1 cellular context compared by ENCODE assay signal in the genomic region with DNA sequence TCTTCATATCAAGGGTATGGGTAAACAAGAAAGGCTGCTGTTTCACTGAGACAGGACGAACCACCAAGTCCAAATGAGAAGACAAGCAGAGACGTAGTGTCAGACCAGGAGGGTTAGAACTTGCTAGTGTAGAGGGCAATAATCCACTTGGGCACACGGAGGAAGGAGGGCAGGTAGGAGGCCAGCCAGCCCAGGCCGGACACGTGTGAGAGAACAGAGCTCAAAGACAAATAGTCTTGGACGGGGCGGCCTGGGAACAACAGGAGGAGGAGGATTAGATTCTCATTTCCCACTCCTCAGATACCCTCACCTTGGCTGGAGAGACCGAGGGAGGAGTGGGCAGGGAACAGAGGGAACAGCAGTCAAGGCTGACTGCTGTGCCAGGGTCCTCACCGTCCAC.
TF ChIP-seq lines count a peak whose summit lies in the region.

No MANE protein-coding gene starts in this region.

TF ChIP-seq in SK-N-SH treated with all-trans-retinoic acid at 6 μM for 48 hours, 23 proteins besides CTCF, POLR2A, EP300 and RAD21:
- TF ChIP-seq CREB5 (CRISPR knock-in tag; IDR thresholded peaks at IDR 0.05; ENCODE audit: low read depth), result no peak
- TF ChIP-seq ZNF565 (CRISPR knock-in tag; conservative IDR thresholded peaks at IDR 0.05; ENCODE audit: low read depth), result no peak
- TF ChIP-seq ESRRG (CRISPR knock-in tag; IDR thresholded peaks at IDR 0.05), result no peak
- no peak for TF ChIP-seq POU6F1 (CRISPR knock-in tag; IDR thresholded peaks at IDR 0.05; ENCODE audit: borderline replicate concordance, low read depth)
- no peak for TF ChIP-seq ARNTL (CRISPR knock-in tag; IDR thresholded peaks at IDR 0.05; ENCODE audit: borderline replicate concordance, low read depth)
- TF ChIP-seq OSR1 (CRISPR knock-in tag; IDR thresholded peaks at IDR 0.05), result no peak
- TF ChIP-seq ZNF8 (CRISPR knock-in tag; IDR thresholded peaks at IDR 0.05), result no peak
- no peak for TF ChIP-seq PPARA (CRISPR knock-in tag; IDR thresholded peaks at IDR 0.05; ENCODE audit: borderline replicate concordance)
- no peak for TF ChIP-seq ZC3H10 (CRISPR knock-in tag; IDR thresholded peaks at IDR 0.05)
- TF ChIP-seq TCF4 (CRISPR knock-in tag; IDR thresholded peaks at IDR 0.05; ENCODE audit: borderline replicate concordance), result no peak
TF ChIP-seq in SK-N-SH treated with all-trans-retinoic acid at 6 μM for 48 hours: peak in this region for 0.
